Comparison of ENCODE assay signal across 8 cellular contexts in genomic region chr1:40508375-40509341, GRCh38. TPM values are rescaled to one million over a fixed set of nuclear protein-coding genes. Genes with fewer than 3 reads are reported as not detected.
DNase-seq lines count a peak whose midpoint lies in the region; ATAC-seq and TF ChIP-seq lines count a peak whose summit lies in the region.

TSS of gene EXO5 (plus strand) at chr1:40508767. CDS start at chr1:40514545, 5,778 bp downstream.

- peaks cover 0 to 3% of the 10 kb centered on the region in 2 donors for H3K36me3 ChIP-seq in left lung

- intact Hi-C loops in dendritic cell treated with granulocyte-macrophage colony-stimulating factor and Interleukin-4, amounts not matched to agents 40 ng/mL and 50 ng/mL, for 4 days (cut with micrococcal nuclease), result loop anchor here (2.0 kb wide), 1 partner anchor 30 kb away; no protein-coding TSS in a partner anchor
- intact Hi-C loops in left lung (cut with DNase I), result no loop called here

- peak within 1 kb of the TSS; percentile 85 for H3K4me3 Mint-ChIP-seq in dendritic cell treated with granulocyte-macrophage colony-stimulating factor and Interleukin-4, amounts not matched to agents 40 ng/mL and 50 ng/mL, for 4 days

- H3K27ac ChIP-seq in left lung, result peak within 1 kb of the TSS; percentile 80

- ATAC-seq in GM18519 (IDR thresholded peaks at IDR 0.05; ENCODE audit: low FRiP score, unreplicated experiment), result peak; percentile 58
- ATAC-seq in HG03139 (IDR thresholded peaks at IDR 0.05; ENCODE audit: unreplicated experiment), result peak; percentile 90
- ATAC-seq in left lung, result peak; percentile 100

- H3K4me1 ChIP-seq in left lung, result peaks cover 0 to 15% of the 10 kb centered on the region in 2 donors

- H3K36me3 Mint-ChIP-seq in dendritic cell treated with granulocyte-macrophage colony-stimulating factor and Interleukin-4, amounts not matched to agents 40 ng/mL and 50 ng/mL, for 4 days (ENCODE audit: low read depth), result peaks cover 55% of the 10 kb centered on the region

- H3K27me3 Mint-ChIP-seq in dendritic cell treated with granulocyte-macrophage colony-stimulating factor and Interleukin-4, amounts not matched to agents 40 ng/mL and 50 ng/mL, for 4 days, result no peaks in the 10 kb centered on the region

- H3K4me3 ChIP-seq in left lung, result peak within 1 kb of the TSS; percentile 65 to 81

- peaks cover 55% of the 10 kb centered on the region for H3K9me3 Mint-ChIP-seq in dendritic cell treated with granulocyte-macrophage colony-stimulating factor and Interleukin-4, amounts not matched to agents 40 ng/mL and 50 ng/mL, for 4 days

- peaks cover 9% of the 10 kb centered on the region for H3K4me1 Mint-ChIP-seq in dendritic cell treated with granulocyte-macrophage colony-stimulating factor and Interleukin-4, amounts not matched to agents 40 ng/mL and 50 ng/mL, for 4 days (ENCODE audit: low read depth)

- no peaks in the 10 kb centered on the region for H3K27me3 ChIP-seq in left lung

- TF ChIP-seq CTCF in left lung (IDR thresholded peaks at IDR 0.05), result no peak

- H3K9me3 ChIP-seq in left lung, result peaks cover 0 to 58% of the 10 kb centered on the region in 2 donors

- H3K27ac Mint-ChIP-seq in dendritic cell treated with granulocyte-macrophage colony-stimulating factor and Interleukin-4, amounts not matched to agents 40 ng/mL and 50 ng/mL, for 4 days, result peak within 1 kb of the TSS; percentile 91

- DNase-seq in 8988T (peak; percentile 17), NCI-H510A treated with DMSO at 0.1 percent for 48 hours (lab: John Stamatoyannopoulos, UW) (peak; percentile 95), left lung (peak; percentile 87 to 98)
- peak; percentile 81 to 83 for DNase-seq in activated CD4-positive, alpha-beta T cell treated with anti-CD3 and anti-CD28 coated beads, Interleukin-2, amount 50 U/mL, for 24 hours (ENCODE audit: low read depth in 1 of 2, low spot score in 1 of 2)
- DNase-seq in stimulated activated CD4-positive, alpha-beta T cell treated with anti-CD3 and anti-CD28 coated beads, Interleukin-2, amount 100 ng/mL, for 4 hours (ENCODE audit: low read depth), result peak; percentile 83

RNA-seq across cellular contexts. Expression of gene EXO5, which starts in this region (rescaled TPM):
- 1 to 10 TPM; 8.2 to 8.5 TPM for total RNA-seq in left lung

Comparison
In these comparisons a context has a peak if more than half of its experiments do, and no peak if none do; other contexts are left out.
1. Peak in every context shown above with its lines: DNase-seq, ATAC-seq, H3K4me3 ChIP-seq and H3K27ac ChIP-seq.
2. DNase-seq: peak in every context shown above with its lines; median percentile 95 in NCI-H510A treated with DMSO at 0.1 percent for 48 hours; 92 in left lung; 83 in stimulated activated CD4-positive, alpha-beta T cell treated with anti-CD3 and anti-CD28 coated beads, Interleukin-2, amount 100 ng/mL, for 4 hours; 82 in activated CD4-positive, alpha-beta T cell treated with anti-CD3 and anti-CD28 coated beads, Interleukin-2, amount 50 U/mL, for 24 hours; 17 in 8988T.